Comparison of ENCODE assay signal across 20 cellular contexts in genomic region chr20:57387463-57387862, GRCh38. TPM values are rescaled to one million over a fixed set of nuclear protein-coding genes. Genes with fewer than 3 reads are reported as not detected.
"Had no signal": no experiment of that assay in that cellular context is flagged by ENCODE, and none has a peak within 500 bp of the region (broad histone marks: within the 10 kb centered on the region; RNA-seq: fewer than 3 reads in every experiment).

No MANE protein-coding gene starts in this region.

- DNase-seq: activated CD4-positive, alpha-beta memory T cell treated with anti-CD3 and anti-CD28 coated beads, Interleukin-2, amount 10 ng/mL, durations not matched to agents 7 days and 5 days; activated naive CD4-positive, alpha-beta T cell treated with anti-CD3 and anti-CD28 coated beads for 36 hours; effector memory CD8-positive, alpha-beta T cell; kidney glomerular epithelial cell; naive thymus-derived CD4-positive, alpha-beta T cell; occipital lobe; stimulated activated CD4-positive, alpha-beta T cell treated with anti-CD3 and anti-CD28 coated beads, Interleukin-2, amount 100 ng/mL, for 48 hours; stimulated activated naive CD8-positive, alpha-beta T cell treated with anti-CD3 and anti-CD28 coated beads, Interleukin-15, Interleukin-2, amounts not matched to agents 100 U/mL and 50 U/mL, for 24 hours; T1000 had no signal

- H3K4me3 ChIP-seq: gastroesophageal sphincter, hepatocyte, lung, psoas muscle, suprapubic skin had no signal

- H3K9me3 ChIP-seq: gastroesophageal sphincter, psoas muscle, suprapubic skin had no signal

- H3K27ac Mint-ChIP-seq: activated CD4-positive, alpha-beta memory T cell treated with anti-CD3 and anti-CD28 coated beads, Interleukin-2, amount 10 ng/mL, durations not matched to agents 7 days and 5 days; activated naive CD4-positive, alpha-beta T cell treated with anti-CD3 and anti-CD28 coated beads for 36 hours; activated T-cell treated with anti-CD3 and anti-CD28 coated beads, Interleukin-2, amount 50 U/mL, for 72 hours; dendritic cell treated with granulocyte-macrophage colony-stimulating factor and Interleukin-4, amounts not matched to agents 40 ng/mL and 50 ng/mL, for 4 days; effector memory CD8-positive, alpha-beta T cell had no signal

- H3K27me3 ChIP-seq: gastroesophageal sphincter, hepatocyte, suprapubic skin had no signal

- H3K4me2 ChIP-seq: hepatocyte had no signal

- H3K4me3 Mint-ChIP-seq: activated CD4-positive, alpha-beta memory T cell treated with anti-CD3 and anti-CD28 coated beads, Interleukin-2, amount 10 ng/mL, durations not matched to agents 7 days and 5 days; activated naive CD4-positive, alpha-beta T cell treated with anti-CD3 and anti-CD28 coated beads for 36 hours; activated T-cell treated with anti-CD3 and anti-CD28 coated beads, Interleukin-2, amount 50 U/mL, for 72 hours; central memory CD8-positive, alpha-beta T cell; dendritic cell treated with granulocyte-macrophage colony-stimulating factor and Interleukin-4, amounts not matched to agents 40 ng/mL and 50 ng/mL, for 4 days had no signal

- H3K27ac ChIP-seq: hepatocyte, psoas muscle, suprapubic skin had no signal

- ATAC-seq: activated T-cell treated with anti-CD3 and anti-CD28 coated beads, Interleukin-2, amount 50 U/mL, for 72 hours; effector memory CD8-positive, alpha-beta T cell; gastroesophageal sphincter; naive thymus-derived CD4-positive, alpha-beta T cell; psoas muscle; stimulated activated naive CD8-positive, alpha-beta T cell treated with anti-CD3 and anti-CD28 coated beads, Interleukin-15, Interleukin-2, amounts not matched to agents 100 U/mL and 50 U/mL, for 24 hours had no signal

- H3K27me3 Mint-ChIP-seq: activated CD4-positive, alpha-beta memory T cell treated with anti-CD3 and anti-CD28 coated beads, Interleukin-2, amount 10 ng/mL, durations not matched to agents 7 days and 5 days; central memory CD8-positive, alpha-beta T cell; dendritic cell treated with granulocyte-macrophage colony-stimulating factor and Interleukin-4, amounts not matched to agents 40 ng/mL and 50 ng/mL, for 4 days; effector memory CD8-positive, alpha-beta T cell; naive thymus-derived CD4-positive, alpha-beta T cell had no signal

- H3K9me3 Mint-ChIP-seq: activated CD4-positive, alpha-beta memory T cell treated with anti-CD3 and anti-CD28 coated beads, Interleukin-2, amount 10 ng/mL, durations not matched to agents 7 days and 5 days; activated naive CD4-positive, alpha-beta T cell treated with anti-CD3 and anti-CD28 coated beads for 36 hours; activated T-cell treated with anti-CD3 and anti-CD28 coated beads, Interleukin-2, amount 50 U/mL, for 72 hours; central memory CD8-positive, alpha-beta T cell; dendritic cell treated with granulocyte-macrophage colony-stimulating factor and Interleukin-4, amounts not matched to agents 40 ng/mL and 50 ng/mL, for 4 days; effector memory CD8-positive, alpha-beta T cell had no signal

- H2AFZ ChIP-seq: hepatocyte had no signal

RNA-seq across cellular contexts. Expression of gene SPO11, which starts 57.9 kb away (rescaled TPM):
- total RNA-seq: activated CD4-positive, alpha-beta memory T cell treated with anti-CD3 and anti-CD28 coated beads, Interleukin-2, amount 10 ng/mL, durations not matched to agents 7 days and 5 days; activated naive CD4-positive, alpha-beta T cell treated with anti-CD3 and anti-CD28 coated beads for 36 hours; activated T-cell treated with anti-CD3 and anti-CD28 coated beads, Interleukin-2, amount 50 U/mL, for 72 hours; epithelial cell of proximal tubule; gastroesophageal sphincter; hepatocyte; lung; mononuclear cell; naive thymus-derived CD4-positive, alpha-beta T cell; occipital lobe; psoas muscle; suprapubic skin; urinary bladder had no signal
- polyA plus RNA-seq: hepatocyte; lung; naive thymus-derived CD4-positive, alpha-beta T cell; psoas muscle; urinary bladder had no signal
